9 cellular contexts compared by ENCODE assay signal in the genomic region with DNA sequence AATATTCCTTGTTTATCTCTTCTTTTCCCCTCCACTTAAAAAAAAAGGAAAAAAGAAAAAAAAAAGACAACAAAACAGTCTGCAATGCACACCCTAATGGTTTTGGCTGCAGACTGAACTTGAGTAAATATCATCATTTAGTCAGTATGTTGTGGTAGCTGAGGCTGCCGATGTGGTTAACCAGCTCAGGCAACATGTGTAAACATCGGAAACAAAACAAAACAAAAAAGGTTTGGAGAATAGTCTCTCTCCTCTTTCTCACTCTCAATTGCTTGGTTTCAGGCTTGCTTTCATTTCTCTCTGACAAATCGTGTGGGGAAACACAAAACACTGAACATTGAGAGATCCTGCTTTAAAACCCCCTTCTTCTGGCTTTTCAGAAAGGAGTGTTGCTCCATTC.
A peak's percentile ranks its signal among the peaks of the same experiment; 100 is the strongest.
DNase-seq lines count a peak whose midpoint lies in the region; ATAC-seq and TF ChIP-seq lines count a peak whose summit lies in the region.
"Had no signal": no experiment of that assay in that cellular context is flagged by ENCODE, and none has a peak within 500 bp of the region (broad histone marks: within the 10 kb centered on the region; RNA-seq: fewer than 3 reads in every experiment).

No MANE protein-coding gene starts in this region.

- no peak overlapping the region for H3K4me3 ChIP-seq in choroid plexus epithelial cell (ENCODE audit: low read depth, low read length)

- no peak for ATAC-seq in stimulated activated naive CD8-positive, alpha-beta T cell treated with anti-CD3 and anti-CD28 coated beads, Interleukin-15, Interleukin-2, amounts not matched to agents 100 U/mL and 50 U/mL, for 24 hours
- ATAC-seq: activated T-cell treated with anti-CD3 and anti-CD28 coated beads, Interleukin-2, amount 50 U/mL, for 72 hours had no signal

- peak; percentile 93 for DNase-seq in GM04503 (ENCODE audit: low read depth)
- peak; percentile 63 for DNase-seq in MV-4-11 (lab: John Stamatoyannopoulos, UW)
- peak; percentile 96 for DNase-seq in choroid plexus epithelial cell (ENCODE audit: low read depth)
- DNase-seq in osteocyte (ENCODE audit: extremely low spot score, unreplicated experiment) = no peak
- no peak for DNase-seq in GDM1 (lab: John Stamatoyannopoulos, UW)
- DNase-seq in stimulated activated naive CD8-positive, alpha-beta T cell treated with anti-CD3 and anti-CD28 coated beads, Interleukin-15, Interleukin-2, amounts not matched to agents 100 U/mL and 50 U/mL, for 24 hours = no peak
- DNase-seq in NCI-H446 (lab: John Stamatoyannopoulos, UW) = no peak
- DNase-seq in NCI-H1694 treated with DMSO at 0.1 percent for 48 hours (lab: John Stamatoyannopoulos, UW) = no peak
- DNase-seq: activated T-cell treated with anti-CD3 and anti-CD28 coated beads, Interleukin-2, amount 50 U/mL, for 72 hours had no signal

- peaks cover 60% of the 10 kb centered on the region for H3K4me1 Mint-ChIP-seq in osteocyte (ENCODE audit: unreplicated experiment)

- H3K9me3 Mint-ChIP-seq in osteocyte (ENCODE audit: unreplicated experiment) = no peaks in the 10 kb centered on the region

- H3K4me3 Mint-ChIP-seq in osteocyte (ENCODE audit: unreplicated experiment) = peak overlapping the region; percentile 36
- H3K4me3 Mint-ChIP-seq: activated T-cell treated with anti-CD3 and anti-CD28 coated beads, Interleukin-2, amount 50 U/mL, for 72 hours had no signal

- H3K36me3 Mint-ChIP-seq in osteocyte (ENCODE audit: unreplicated experiment) = peaks cover 17% of the 10 kb centered on the region

- no peaks in the 10 kb centered on the region for H3K27me3 Mint-ChIP-seq in osteocyte (ENCODE audit: unreplicated experiment)

- no peak for TF ChIP-seq CTCF in choroid plexus epithelial cell (conservative IDR thresholded peaks at IDR 0.05; ENCODE audit: low read depth, low read length)
- TF ChIP-seq CTCF in osteocyte (IDR thresholded peaks at IDR 0.05) = no peak

- H3K27ac Mint-ChIP-seq in osteocyte (ENCODE audit: unreplicated experiment) = peak overlapping the region; percentile 88
- H3K27ac Mint-ChIP-seq: activated T-cell treated with anti-CD3 and anti-CD28 coated beads, Interleukin-2, amount 50 U/mL, for 72 hours had no signal

Comparison
In these comparisons a context has a peak if more than half of its experiments do, and no peak if none do; other contexts are left out.
1. DNase-seq: peak in GM04503 (single experiment), MV-4-11 (single experiment) and choroid plexus epithelial cell (single experiment); none in osteocyte (single experiment), GDM1 (single experiment), stimulated activated naive CD8-positive, alpha-beta T cell treated with anti-CD3 and anti-CD28 coated beads, Interleukin-15, Interleukin-2, amounts not matched to agents 100 U/mL and 50 U/mL, for 24 hours (single experiment), NCI-H446 (0 of 2) and NCI-H1694 treated with DMSO at 0.1 percent for 48 hours (single experiment).